8 cellular contexts compared by ENCODE assay signal in the genomic region with DNA sequence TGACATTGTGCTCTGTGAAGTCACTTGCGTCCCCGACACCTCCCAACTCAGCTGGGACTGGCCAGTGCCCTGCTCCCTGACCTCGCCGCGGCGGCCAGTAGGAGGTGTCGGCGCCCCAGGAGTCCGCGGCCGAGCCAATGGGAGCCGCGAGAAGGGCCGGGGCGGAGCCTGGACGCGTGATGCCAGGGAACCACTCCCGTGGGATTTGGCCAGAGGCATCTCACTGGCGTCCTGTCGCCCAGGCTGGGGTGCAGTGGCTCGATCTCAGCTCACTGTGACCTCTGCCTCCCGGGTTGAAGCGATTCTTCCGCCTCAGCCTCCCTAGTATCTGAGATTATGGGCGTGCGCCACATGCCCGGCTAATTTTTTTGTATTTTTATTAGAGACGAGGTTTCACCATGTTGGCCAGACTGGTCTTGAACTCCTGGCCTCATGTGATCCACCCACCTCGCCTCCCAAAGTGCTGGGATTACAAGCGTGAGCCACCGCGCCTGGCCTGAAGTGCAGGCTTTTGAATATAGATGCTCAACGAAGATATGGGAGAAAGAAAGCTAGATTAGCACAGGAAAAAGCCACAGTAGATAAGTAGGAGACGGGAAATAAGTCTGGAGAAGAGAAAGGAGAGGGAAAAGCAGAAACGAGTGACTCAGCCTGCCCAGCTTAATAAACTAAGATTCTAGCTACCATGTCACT. TPM values are rescaled to one million over a fixed set of nuclear protein-coding genes. Genes with fewer than 3 reads are reported as not detected.
A peak's percentile ranks its signal among the peaks of the same experiment; 100 is the strongest.
DNase-seq lines count a peak whose midpoint lies in the region; ATAC-seq and TF ChIP-seq lines count a peak whose summit lies in the region.

No MANE protein-coding gene starts in this region.

- 4 to 9% (median 6%) methylated on average over 17 to 35 of the region's 35 CpGs for WGBS in heart left ventricle, 4 donors
- 2 to 7% (median 4%) methylated on average over 32 to 35 of the region's 35 CpGs for WGBS in ovary, 3 donors
- WGBS in upper lobe of left lung, 2 donors: 12 to 16% methylated on average over 11 to 30 of the region's 35 CpGs

- H3K4me3 ChIP-seq in HUES6 (ENCODE audit: low read depth, low read length) (peak overlapping the region; percentile 94), RWPE2 (ENCODE audit: severe bottlenecking) (peak overlapping the region; percentile 37), heart left ventricle (peak overlapping the region; percentile 30 to 74 (median 56)), ovary (peak overlapping the region; percentile 27), upper lobe of left lung (peak overlapping the region; percentile 10 to 54 (median 45))

- TF ChIP-seq CTCF in RWPE2 (IDR thresholded peaks at IDR 0.05; ENCODE audit: poor library complexity, severe bottlenecking) (no peak), heart left ventricle (IDR thresholded peaks at IDR 0.05) (peak in 11 of 12 donors; percentile 20 to 56 (median 35)), ovary (IDR thresholded peaks at IDR 0.05) (peak in 1 of 3 donors; percentile 36), upper lobe of left lung (IDR thresholded peaks at IDR 0.05) (peak in 5 of 6 experiments; percentile 30 to 67 (median 55))

- no peaks in the 10 kb centered on the region for H3K9me3 ChIP-seq in HUES6 (ENCODE audit: control insufficient read depth, insufficient read depth, low read depth, low read length)
- H3K9me3 ChIP-seq in RWPE2 (ENCODE audit: severe bottlenecking): no peaks in the 10 kb centered on the region
- H3K9me3 ChIP-seq in heart left ventricle: no peaks in the 10 kb centered on the region
- H3K9me3 ChIP-seq in ovary: no peaks in the 10 kb centered on the region
- no peaks in the 10 kb centered on the region for H3K9me3 ChIP-seq in upper lobe of left lung

- no peak for TF ChIP-seq EP300 in ovary (IDR thresholded peaks at IDR 0.05)
- no peak for TF ChIP-seq EP300 in upper lobe of left lung (IDR thresholded peaks at IDR 0.05)

- DNase-seq in AG08395 (ENCODE audit: low spot score) (peak; percentile 95), RWPE2 (ENCODE audit: low spot score) (peak; percentile 83), amniotic epithelial cell (ENCODE audit: low read depth) (peak; percentile 73), heart left ventricle (peak; percentile 88 to 95 (median 94)), ovary (peak; percentile 45 to 79 (median 65)), upper lobe of left lung (peak; percentile 95 to 97)

- H3K36me3 ChIP-seq in HUES6 (ENCODE audit: control insufficient read depth, insufficient read depth, low read length) (no peaks in the 10 kb centered on the region), RWPE2 (ENCODE audit: low read depth) (no peaks in the 10 kb centered on the region), heart left ventricle (peaks cover 0 to 4% (median 0%) of the 10 kb centered on the region in 9 donors), ovary (no peaks in the 10 kb centered on the region), upper lobe of left lung (no peaks in the 10 kb centered on the region)

- H3K27me3 ChIP-seq in HUES6 (ENCODE audit: control insufficient read depth, insufficient read depth, low read length) (no peaks in the 10 kb centered on the region), RWPE2 (ENCODE audit: insufficient read depth, poor library complexity, severe bottlenecking) (no peaks in the 10 kb centered on the region), heart left ventricle (no peaks in the 10 kb centered on the region), ovary (no peaks in the 10 kb centered on the region), upper lobe of left lung (no peaks in the 10 kb centered on the region)

- H3K27ac ChIP-seq in HUES6 (ENCODE audit: low read depth, low read length): peak overlapping the region; percentile 60; the same call in 1 of the 2 replicates
- no peak overlapping the region for H3K27ac ChIP-seq in RWPE2 (ENCODE audit: poor library complexity, severe bottlenecking)
- H3K27ac ChIP-seq in heart left ventricle: peak overlapping the region in 10 of 12 donors; percentile 54 to 83 (median 64)
- no peak overlapping the region for H3K27ac ChIP-seq in ovary
- peak overlapping the region in 3 of 4 donors; percentile 1 to 49 (median 13) for H3K27ac ChIP-seq in upper lobe of left lung

- intact Hi-C loops in heart left ventricle (cut with DNase I): loop anchor here in 3 of 10 donors (10.0 kb wide), 2 partner anchors 88 to 158 kb away; no protein-coding TSS in a partner anchor
- intact Hi-C loops in ovary (cut with DNase I): loop anchor here in 2 of 4 donors (10.0 kb wide), 2 partner anchors 88 to 208 kb away; no protein-coding TSS in a partner anchor

- TF ChIP-seq POLR2A in heart left ventricle (IDR thresholded peaks at IDR 0.05) (peak in 1 of 2 donors; percentile 78), ovary (IDR thresholded peaks at IDR 0.05) (no peak), upper lobe of left lung (IDR thresholded peaks at IDR 0.05) (peak in 3 of 4 donors; percentile 7 to 73 (median 49))

- peaks cover 4% of the 10 kb centered on the region; the same call in 1 of the 2 replicates for H3K4me1 ChIP-seq in HUES6 (ENCODE audit: control insufficient read depth, insufficient read depth, low read length)
- no peaks in the 10 kb centered on the region for H3K4me1 ChIP-seq in RWPE2 (ENCODE audit: insufficient read depth, poor library complexity, severe bottlenecking)
- peaks cover 0 to 14% (median 7%) of the 10 kb centered on the region in 12 donors for H3K4me1 ChIP-seq in heart left ventricle
- H3K4me1 ChIP-seq in ovary (ENCODE audit: insufficient read depth): peaks cover 5% of the 10 kb centered on the region
- peaks cover 4 to 10% (median 7%) of the 10 kb centered on the region in 4 donors for H3K4me1 ChIP-seq in upper lobe of left lung

- ATAC-seq in GM19025 (IDR thresholded peaks at IDR 0.05; ENCODE audit: low read depth, unreplicated experiment) (peak; percentile 90), RWPE2 (ENCODE audit: low read depth) (peak; percentile 99), heart left ventricle (peak; percentile 100), upper lobe of left lung (ENCODE audit: low FRiP score in 2 of 2) (peak; percentile 100)

- peak overlapping the region; percentile 70 for H3K9ac ChIP-seq in HUES6 (ENCODE audit: low read length)

RNA-seq across cellular contexts. Expression of gene ZBTB8OS, which starts 38.0 kb away (rescaled TPM):
- total RNA-seq in heart left ventricle: 10 to 100 TPM; 16.5 to 37.1 (median 33.7) TPM
- polyA plus RNA-seq in heart left ventricle: 10 to 100 TPM; 34.3 to 60.3 TPM
- total RNA-seq in ovary: 10 to 100 TPM; 20.1 to 37.0 (median 27.8) TPM
- 10 to 100 TPM; 20.9 to 25.5 TPM for polyA plus RNA-seq in ovary
- 10 to 100 TPM; 24.4 to 43.9 (median 37.3) TPM for total RNA-seq in upper lobe of left lung

RNA-seq across cellular contexts. Expression of gene RBBP4, which starts 38.7 kb away (rescaled TPM):
- total RNA-seq in heart left ventricle (100 to 1,000 TPM in 5 of 9 donors, 10 to 100 TPM in 4; 73.1 to 141 (median 101) TPM), ovary (100 to 1,000 TPM in 6 of 7 donors, 10 to 100 TPM in 1; 86.3 to 223 (median 191) TPM), upper lobe of left lung (100 to 1,000 TPM in 5 of 6 donors, 10 to 100 TPM in 1; 72.8 to 161 (median 131) TPM)
- polyA plus RNA-seq in heart left ventricle (10 to 100 TPM; 23.4 to 82.3 TPM), ovary (100 to 1,000 TPM in 1 of 2 donors, 10 to 100 TPM in 1; 78.2 to 117 TPM)

Comparison
In these comparisons a context has a peak if more than half of its experiments do, and no peak if none do; other contexts are left out.
1. H3K27ac ChIP-seq: peak in HUES6 (single experiment), heart left ventricle (10 of 12) and upper lobe of left lung (3 of 4); none in RWPE2 (single experiment) and ovary (0 of 2).
2. H3K4me3 ChIP-seq: peak in every context shown above with its lines; median percentile 94 in HUES6; 56 in heart left ventricle; 45 in upper lobe of left lung; 37 in RWPE2; 27 in ovary.
3. Peak in every context shown above with its lines, with median percentiles within 50 percentile points of each other: DNase-seq and ATAC-seq.